19 cellular contexts compared by ENCODE assay signal in the genomic region with DNA sequence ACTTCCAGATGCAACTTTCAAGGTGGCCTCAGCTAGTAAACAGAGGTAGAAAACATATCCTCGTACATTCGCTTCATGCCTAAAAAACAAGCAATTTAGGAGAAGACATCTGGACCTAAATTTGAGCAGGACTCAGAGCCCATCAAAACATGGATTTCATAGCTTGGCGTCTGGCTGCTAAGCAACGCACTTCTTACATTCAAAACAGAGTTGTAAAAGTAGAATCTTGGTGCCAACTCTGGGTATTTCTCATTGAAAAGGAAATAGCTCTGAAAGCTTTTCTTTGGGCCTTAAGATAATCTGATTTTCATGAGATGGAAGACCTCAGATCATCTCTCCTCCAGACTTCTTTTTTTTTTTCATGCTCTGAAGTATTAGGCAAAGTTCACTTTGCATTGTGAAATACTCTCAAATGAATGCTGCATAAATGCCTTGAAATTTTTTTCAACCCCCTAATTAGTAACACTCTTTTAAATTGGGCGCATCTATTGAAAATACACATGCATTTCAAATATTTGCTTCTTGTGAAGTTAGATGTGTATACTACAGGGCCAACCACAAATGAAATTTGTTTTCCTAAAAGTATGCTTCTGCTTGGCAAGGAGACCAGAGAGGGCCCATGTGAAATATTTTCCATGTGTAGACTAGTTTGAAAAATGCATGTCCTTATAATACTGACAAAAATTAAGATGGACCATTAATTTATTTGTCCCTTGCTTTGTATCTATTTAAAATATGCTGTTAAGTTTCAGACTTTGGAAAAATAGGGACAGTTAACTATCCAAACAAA. TPM values are rescaled to one million over a fixed set of nuclear protein-coding genes. Genes with fewer than 3 reads are reported as not detected.
DNase-seq lines count a peak whose midpoint lies in the region; ATAC-seq and TF ChIP-seq lines count a peak whose summit lies in the region.
"Had no signal": no experiment of that assay in that cellular context is flagged by ENCODE, and none has a peak within 500 bp of the region (broad histone marks: within the 10 kb centered on the region; RNA-seq: fewer than 3 reads in every experiment).

No MANE protein-coding gene starts in this region.

- peaks cover 10% of the 10 kb centered on the region for H3K79me1 ChIP-seq in mesenchymal stem cell (replicated peaks; ENCODE audit: low read length, poor library complexity, severe bottlenecking)

- TF ChIP-seq POLR2A in thyroid gland (IDR thresholded peaks at IDR 0.05) = no peak

- no peak overlapping the region for H3K18ac ChIP-seq in mesenchymal stem cell (ENCODE audit: low read depth in 1 of 2, low read length in 2 of 2)

- peak overlapping the region in 1 of 2 experiments; percentile 86 for H3K4me3 ChIP-seq in mesenchymal stem cell (ENCODE audit: insufficient read depth in 1 of 2, low read depth in 1 of 2, low read length in 2 of 2)
- H3K4me3 ChIP-seq in thyroid gland (replicated peaks in 1 of 3) = no peak overlapping the region
- H3K4me3 ChIP-seq: A549, pancreas had no signal

- no peak overlapping the region for H2BK5ac ChIP-seq in mesenchymal stem cell (ENCODE audit: low read depth, low read length, poor library complexity, severe bottlenecking)

- intact Hi-C loops in thyroid gland (cut with DNase I) = loop anchor here (10.0 kb wide), 2 partner anchors 78 to 108 kb away; no protein-coding TSS in a partner anchor

- no peak overlapping the region for H4K8ac ChIP-seq in mesenchymal stem cell (ENCODE audit: low read length)

- DNase-seq in SIG-M5 treated with dmso at 0.1 percent for 504 hours (lab: John Stamatoyannopoulos, UW; ENCODE audit: unreplicated experiment) (peak; percentile 34), SIG-M5 (lab: John Stamatoyannopoulos, UW) (no peak), amniotic epithelial cell (ENCODE audit: low read depth) (peak; percentile 58), mesenchymal stem cell (peak; percentile 11), thyroid gland (no peak), NCI-H748 treated with DMSO at 0.1 percent for 48 hours (lab: John Stamatoyannopoulos, UW) (no peak), inferior parietal cortex (ENCODE audit: extremely low spot score) (no peak)
- DNase-seq: activated CD4-positive, alpha-beta T cell treated with anti-CD3 and anti-CD28 coated beads for 1 hour; activated CD8-positive, alpha-beta memory T cell treated with anti-CD3 and anti-CD28 coated beads, Interleukin-2, amount 50 U/mL, for 4 hours; activated naive CD4-positive, alpha-beta T cell; midbrain; NCI-H526; pancreas; T-helper 17 cell had no signal

- H3K4me2 ChIP-seq in mesenchymal stem cell (ENCODE audit: low read length, poor library complexity, severe bottlenecking) = peak overlapping the region; percentile 47
- H3K4me2 ChIP-seq: A549, KMS-11 had no signal

- no peak for TF ChIP-seq CTCF in thyroid gland (IDR thresholded peaks at IDR 0.05)

- no peak overlapping the region for H3K23ac ChIP-seq in mesenchymal stem cell (ENCODE audit: low read length in 2 of 2)

- H3K27ac ChIP-seq in mesenchymal stem cell (ENCODE audit: low read length, poor library complexity, severe bottlenecking) = no peak overlapping the region
- H3K27ac ChIP-seq in thyroid gland = peak overlapping the region; percentile 14 to 89 (median 17)
- H3K27ac ChIP-seq: A549, HL-60, KMS-11, pancreas had no signal

- H3K14ac ChIP-seq in mesenchymal stem cell (ENCODE audit: low read length in 2 of 2) = no peak overlapping the region

- H3K9me3 ChIP-seq in mesenchymal stem cell (ENCODE audit: control insufficient read depth, low read length) (no peaks in the 10 kb centered on the region), thyroid gland (no peaks in the 10 kb centered on the region)
- H3K9me3 ChIP-seq: A549, pancreas had no signal

- H2AFZ ChIP-seq in mesenchymal stem cell (ENCODE audit: low read depth, low read length) = no peak overlapping the region

- H2BK12ac ChIP-seq in mesenchymal stem cell (ENCODE audit: low read length in 2 of 2) = peak overlapping the region in 1 of 2 experiments; percentile 25

- H3K27me3 ChIP-seq in mesenchymal stem cell (ENCODE audit: control insufficient read depth in 1 of 2, insufficient read depth in 1 of 2, low read length in 2 of 2) (no peaks in the 10 kb centered on the region), thyroid gland (no peaks in the 10 kb centered on the region)

- H2BK15ac ChIP-seq in mesenchymal stem cell (ENCODE audit: low read depth, poor library complexity, severe bottlenecking) = no peak overlapping the region

- H2AK5ac ChIP-seq in mesenchymal stem cell (ENCODE audit: low read length, severe bottlenecking) = no peak overlapping the region

- H4K91ac ChIP-seq in mesenchymal stem cell (ENCODE audit: low read length) = no peak overlapping the region

- H3K4ac ChIP-seq in mesenchymal stem cell (ENCODE audit: low read depth in 1 of 2, low read length in 2 of 2) = no peak overlapping the region

- H2BK120ac ChIP-seq in mesenchymal stem cell (ENCODE audit: low read depth, low read length) = no peak overlapping the region

- H3K4me1 ChIP-seq in mesenchymal stem cell (ENCODE audit: control insufficient read depth, insufficient read depth, low read depth, low read length) (peaks cover 1% of the 10 kb centered on the region), thyroid gland (peaks cover 17 to 20% of the 10 kb centered on the region in 2 donors)
- H3K4me1 ChIP-seq: A549 had no signal

- H3K36me3 ChIP-seq in mesenchymal stem cell (ENCODE audit: control insufficient read depth in 1 of 2, insufficient read depth in 2 of 2, low read depth in 1 of 2, low read length in 2 of 2) = peaks cover 8 to 20% of the 10 kb centered on the region in 2 experiments
- no peaks in the 10 kb centered on the region for H3K36me3 ChIP-seq in thyroid gland
- H3K36me3 ChIP-seq: pancreas had no signal

- peak overlapping the region; percentile 94 for H3K9ac ChIP-seq in mesenchymal stem cell (ENCODE audit: low read length)
- H3K9ac ChIP-seq: KMS-11 had no signal

- WGBS in mesenchymal stem cell = 94% methylated on average over 4 of the region's 5 CpGs
- WGBS in thyroid gland, 2 donors = 59 to 64% methylated on average over 5 of the region's 5 CpGs

- no peak for ATAC-seq in HG03457 (IDR thresholded peaks at IDR 0.05; ENCODE audit: unreplicated experiment)
- ATAC-seq: A549, pancreas, T-helper 17 cell had no signal

RNA-seq across cellular contexts. Expression of a gene that starts 4.2 kb away (rescaled TPM):
- 5.6 TPM for polyA plus RNA-seq in mesenchymal stem cell (2013, experiment 1 of 2)
- polyA plus RNA-seq in mesenchymal stem cell (2013, experiment 2 of 2) = 5.6 TPM
- total RNA-seq in thyroid gland = 10 to 100 TPM; 13.5 to 29.3 (median 21.3) TPM
- total RNA-seq: G401, T-helper 17 cell had no signal
- polyA plus RNA-seq: A549 had no signal

Comparison
In these comparisons a context has a peak if more than half of its experiments do, and no peak if none do; other contexts are left out.
1. DNase-seq: peak in SIG-M5 treated with dmso at 0.1 percent for 504 hours (single experiment), amniotic epithelial cell (single experiment) and mesenchymal stem cell (single experiment); none in SIG-M5 (single experiment), thyroid gland (0 of 2), NCI-H748 treated with DMSO at 0.1 percent for 48 hours (single experiment) and inferior parietal cortex (single experiment).